In genomic region chr10:71812016-71812912, GRCh38 we compare ENCODE assay signal across 1 cellular context.
TF ChIP-seq lines count a peak whose summit lies in the region.

No MANE protein-coding gene starts in this region.

TF ChIP-seq in HepG2, 621 proteins besides CTCF, POLR2A, EP300 and RAD21 (continued from another document):
- TF ChIP-seq, protein P1, sequence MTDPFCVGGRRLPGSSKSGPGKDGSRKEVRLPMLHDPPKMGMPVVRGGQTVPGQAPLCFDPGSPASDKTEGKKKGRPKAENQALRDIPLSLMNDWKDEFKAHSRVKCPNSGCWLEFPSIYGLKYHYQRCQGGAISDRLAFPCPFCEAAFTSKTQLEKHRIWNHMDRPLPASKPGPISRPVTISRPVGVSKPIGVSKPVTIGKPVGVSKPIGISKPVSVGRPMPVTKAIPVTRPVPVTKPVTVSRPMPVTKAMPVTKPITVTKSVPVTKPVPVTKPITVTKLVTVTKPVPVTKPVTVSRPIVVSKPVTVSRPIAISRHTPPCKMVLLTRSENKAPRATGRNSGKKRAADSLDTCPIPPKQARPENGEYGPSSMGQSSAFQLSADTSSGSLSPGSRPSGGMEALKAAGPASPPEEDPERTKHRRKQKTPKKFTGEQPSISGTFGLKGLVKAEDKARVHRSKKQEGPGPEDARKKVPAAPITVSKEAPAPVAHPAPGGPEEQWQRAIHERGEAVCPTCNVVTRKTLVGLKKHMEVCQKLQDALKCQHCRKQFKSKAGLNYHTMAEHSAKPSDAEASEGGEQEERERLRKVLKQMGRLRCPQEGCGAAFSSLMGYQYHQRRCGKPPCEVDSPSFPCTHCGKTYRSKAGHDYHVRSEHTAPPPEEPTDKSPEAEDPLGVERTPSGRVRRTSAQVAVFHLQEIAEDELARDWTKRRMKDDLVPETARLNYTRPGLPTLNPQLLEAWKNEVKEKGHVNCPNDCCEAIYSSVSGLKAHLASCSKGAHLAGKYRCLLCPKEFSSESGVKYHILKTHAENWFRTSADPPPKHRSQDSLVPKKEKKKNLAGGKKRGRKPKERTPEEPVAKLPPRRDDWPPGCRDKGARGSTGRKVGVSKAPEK (CRISPR knock-in tag; IDR thresholded peaks at IDR 0.05; ENCODE audit: borderline replicate concordance) = 0 out of 2 replicates have a peak, but pooled peaks have one; percentile 36
- TF ChIP-seq CCDC6 (CRISPR knock-in tag; IDR thresholded peaks at IDR 0.05) (0 out of 2 replicates have a peak, but pooled peaks have one; percentile 47), MYC (CRISPR knock-in tag; IDR thresholded peaks at IDR 0.05; ENCODE audit: borderline replicate concordance) (peak; percentile 84), MTA1 (CRISPR knock-in tag; IDR thresholded peaks at IDR 0.05; ENCODE audit: borderline replicate concordance) (0 out of 2 replicates have a peak, but pooled peaks have one; percentile 46), SMAD3 (CRISPR knock-in tag; IDR thresholded peaks at IDR 0.05) (no peak), MAZ (IDR thresholded peaks at IDR 0.05; ENCODE audit: borderline replicate concordance, low read depth, low read length) (0 out of 2 replicates have a peak, but pooled peaks have one; percentile 19), MAZ (CRISPR knock-in tag; IDR thresholded peaks at IDR 0.05; ENCODE audit: low read depth) (no peak), ZBTB33 (CRISPR knock-in tag; IDR thresholded peaks at IDR 0.05) (0 out of 2 replicates have a peak, but pooled peaks have one; percentile 16), KDM3A (CRISPR knock-in tag; IDR thresholded peaks at IDR 0.05; ENCODE audit: low read depth) (0 out of 2 replicates have a peak, but pooled peaks have one; percentile 34), ZNF768 (CRISPR knock-in tag; IDR thresholded peaks at IDR 0.05) (peak; percentile 40; the same call in 1 of the 2 replicates), ZBTB8A (CRISPR knock-in tag; IDR thresholded peaks at IDR 0.05; ENCODE audit: borderline replicate concordance, low read depth) (no peak), ZNF781 (CRISPR knock-in tag; IDR thresholded peaks at IDR 0.05; ENCODE audit: borderline replicate concordance, not compliant biosample characterization) (peak; percentile 40), PITX1 (CRISPR knock-in tag; IDR thresholded peaks at IDR 0.05) (peak; percentile 30; the same call in 1 of the 2 replicates), PTBP1 (IDR thresholded peaks at IDR 0.05; ENCODE audit: low read depth, low read length, poor library complexity, severe bottlenecking) (no peak), FOXO1 (CRISPR knock-in tag; IDR thresholded peaks at IDR 0.05) (0 out of 2 replicates have a peak, but pooled peaks have one; percentile 9), PATZ1 (CRISPR knock-in tag; IDR thresholded peaks at IDR 0.05) (peak; percentile 39; the same call in 1 of the 2 replicates)
- TF ChIP-seq, protein P2, sequence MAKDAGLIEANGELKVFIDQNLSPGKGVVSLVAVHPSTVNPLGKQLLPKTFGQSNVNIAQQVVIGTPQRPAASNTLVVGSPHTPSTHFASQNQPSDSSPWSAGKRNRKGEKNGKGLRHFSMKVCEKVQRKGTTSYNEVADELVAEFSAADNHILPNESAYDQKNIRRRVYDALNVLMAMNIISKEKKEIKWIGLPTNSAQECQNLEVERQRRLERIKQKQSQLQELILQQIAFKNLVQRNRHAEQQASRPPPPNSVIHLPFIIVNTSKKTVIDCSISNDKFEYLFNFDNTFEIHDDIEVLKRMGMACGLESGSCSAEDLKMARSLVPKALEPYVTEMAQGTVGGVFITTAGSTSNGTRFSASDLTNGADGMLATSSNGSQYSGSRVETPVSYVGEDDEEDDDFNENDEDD (CRISPR knock-in tag; IDR thresholded peaks at IDR 0.05; ENCODE audit: borderline replicate concordance) = peak; percentile 25; the same call in 1 of the 2 replicates
- TF ChIP-seq, protein P3, sequence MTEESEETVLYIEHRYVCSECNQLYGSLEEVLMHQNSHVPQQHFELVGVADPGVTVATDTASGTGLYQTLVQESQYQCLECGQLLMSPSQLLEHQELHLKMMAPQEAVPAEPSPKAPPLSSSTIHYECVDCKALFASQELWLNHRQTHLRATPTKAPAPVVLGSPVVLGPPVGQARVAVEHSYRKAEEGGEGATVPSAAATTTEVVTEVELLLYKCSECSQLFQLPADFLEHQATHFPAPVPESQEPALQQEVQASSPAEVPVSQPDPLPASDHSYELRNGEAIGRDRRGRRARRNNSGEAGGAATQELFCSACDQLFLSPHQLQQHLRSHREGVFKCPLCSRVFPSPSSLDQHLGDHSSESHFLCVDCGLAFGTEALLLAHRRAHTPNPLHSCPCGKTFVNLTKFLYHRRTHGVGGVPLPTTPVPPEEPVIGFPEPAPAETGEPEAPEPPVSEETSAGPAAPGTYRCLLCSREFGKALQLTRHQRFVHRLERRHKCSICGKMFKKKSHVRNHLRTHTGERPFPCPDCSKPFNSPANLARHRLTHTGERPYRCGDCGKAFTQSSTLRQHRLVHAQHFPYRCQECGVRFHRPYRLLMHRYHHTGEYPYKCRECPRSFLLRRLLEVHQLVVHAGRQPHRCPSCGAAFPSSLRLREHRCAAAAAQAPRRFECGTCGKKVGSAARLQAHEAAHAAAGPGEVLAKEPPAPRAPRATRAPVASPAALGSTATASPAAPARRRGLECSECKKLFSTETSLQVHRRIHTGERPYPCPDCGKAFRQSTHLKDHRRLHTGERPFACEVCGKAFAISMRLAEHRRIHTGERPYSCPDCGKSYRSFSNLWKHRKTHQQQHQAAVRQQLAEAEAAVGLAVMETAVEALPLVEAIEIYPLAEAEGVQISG (CRISPR knock-in tag; IDR thresholded peaks at IDR 0.05) = 0 out of 2 replicates have a peak, but pooled peaks have one; percentile 6
TF ChIP-seq in HepG2: peak in this region for 34.
